ENCODE assay signal across 20 cellular contexts in genomic region chr19:37306383-37306963, GRCh38.
DNase-seq lines count a peak whose midpoint lies in the region; ATAC-seq and TF ChIP-seq lines count a peak whose summit lies in the region.
"Had no signal": no experiment of that assay in that cellular context is flagged by ENCODE, and none has a peak within 500 bp of the region (broad histone marks: within the 10 kb centered on the region; RNA-seq: fewer than 3 reads in every experiment).

No MANE protein-coding gene starts in this region.

- H3K27ac Mint-ChIP-seq in activated CD8-positive, alpha-beta memory T cell treated with anti-CD3 and anti-CD28 coated beads, Interleukin-2, amount 10 ng/mL, durations not matched to agents 7 days and 5 days: no peak overlapping the region
- H3K27ac Mint-ChIP-seq in endothelial cell (ENCODE audit: unreplicated experiment): no peak overlapping the region
- H3K27ac Mint-ChIP-seq: B cell; CD4-positive, CD25-positive, alpha-beta regulatory T cell; CD8-positive, alpha-beta T cell had no signal

- no peak overlapping the region for H3K27ac ChIP-seq in testis
- H3K27ac ChIP-seq: 22Rv1, BLaER1, C4-2B, GM23248 had no signal

- no peaks in the 10 kb centered on the region for H3K9me3 ChIP-seq in testis

- peak; percentile 17 for DNase-seq in activated CD8-positive, alpha-beta memory T cell treated with anti-CD3 and anti-CD28 coated beads for 24 hours
- DNase-seq in activated CD8-positive, alpha-beta memory T cell treated with anti-CD3 and anti-CD28 coated beads, Interleukin-2, amount 50 U/mL, for 4 hours: no peak
- peak; percentile 15 for DNase-seq in activated CD8-positive, alpha-beta memory T cell treated with anti-CD3 and anti-CD28 coated beads, Interleukin-2, amount 10 ng/mL, durations not matched to agents 7 days and 5 days
- DNase-seq in endothelial cell (ENCODE audit: low spot score) (no peak), testis (peak; percentile 46), NCI-H1436 (lab: John Stamatoyannopoulos, UW) (no peak), pons (ENCODE audit: low spot score) (no peak)
- DNase-seq: Caco-2; CD4-positive, CD25-positive, alpha-beta regulatory T cell; CD8-positive, alpha-beta T cell; DMS153; DND-41; GM23248; H7; HCEC 1CT had no signal

- ATAC-seq in activated CD8-positive, alpha-beta memory T cell treated with anti-CD3 and anti-CD28 coated beads, Interleukin-2, amount 10 ng/mL, durations not matched to agents 7 days and 5 days: no peak
- ATAC-seq in HG02884 (IDR thresholded peaks at IDR 0.05; ENCODE audit: unreplicated experiment): no peak
- ATAC-seq: CD8-positive, alpha-beta T cell had no signal

- H3K9me3 Mint-ChIP-seq in activated CD8-positive, alpha-beta memory T cell treated with anti-CD3 and anti-CD28 coated beads, Interleukin-2, amount 10 ng/mL, durations not matched to agents 7 days and 5 days (ENCODE audit: low read depth): peaks cover 13% of the 10 kb centered on the region
- peaks cover 25% of the 10 kb centered on the region for H3K9me3 Mint-ChIP-seq in endothelial cell (ENCODE audit: unreplicated experiment)

- H3K27me3 ChIP-seq in testis: no peaks in the 10 kb centered on the region
- H3K27me3 ChIP-seq: BLaER1 had no signal

- peaks cover 4% of the 10 kb centered on the region for H3K36me3 Mint-ChIP-seq in activated CD8-positive, alpha-beta memory T cell treated with anti-CD3 and anti-CD28 coated beads, Interleukin-2, amount 10 ng/mL, durations not matched to agents 7 days and 5 days
- peaks cover 20% of the 10 kb centered on the region for H3K36me3 Mint-ChIP-seq in endothelial cell (ENCODE audit: low read depth, unreplicated experiment)
- H3K36me3 Mint-ChIP-seq: CD4-positive, CD25-positive, alpha-beta regulatory T cell; CD8-positive, alpha-beta T cell had no signal

- H3K4me1 ChIP-seq in testis: no peaks in the 10 kb centered on the region
- H3K4me1 ChIP-seq: Caco-2 had no signal

- H3K4me3 ChIP-seq in testis: peak overlapping the region in 1 of 2 donors; percentile 38
- H3K4me3 ChIP-seq: BLaER1, GM23248 had no signal

- H3K4me3 Mint-ChIP-seq in activated CD8-positive, alpha-beta memory T cell treated with anti-CD3 and anti-CD28 coated beads, Interleukin-2, amount 10 ng/mL, durations not matched to agents 7 days and 5 days: no peak overlapping the region
- peak overlapping the region; percentile 22 for H3K4me3 Mint-ChIP-seq in endothelial cell (ENCODE audit: unreplicated experiment)
- H3K4me3 Mint-ChIP-seq: B cell; CD4-positive, CD25-positive, alpha-beta regulatory T cell; CD8-positive, alpha-beta T cell had no signal

- H3K36me3 ChIP-seq in testis (ENCODE audit: low read depth, missing control alignments): no peaks in the 10 kb centered on the region
- H3K36me3 ChIP-seq: BLaER1 had no signal

- intact Hi-C loops in testis (cut with DNase I; ENCODE audit: low total_unique reads): no loop called here

- TF ChIP-seq POLR2A in testis (IDR thresholded peaks at IDR 0.05): no peak

- peaks cover 2% of the 10 kb centered on the region for H3K4me1 Mint-ChIP-seq in activated CD8-positive, alpha-beta memory T cell treated with anti-CD3 and anti-CD28 coated beads, Interleukin-2, amount 10 ng/mL, durations not matched to agents 7 days and 5 days
- H3K4me1 Mint-ChIP-seq in endothelial cell (ENCODE audit: unreplicated experiment): no peaks in the 10 kb centered on the region

- CTCF ChIA-PET in activated CD8-positive, alpha-beta memory T cell treated with anti-CD3 and anti-CD28 coated beads, Interleukin-2, amount 10 ng/mL, durations not matched to agents 7 days and 5 days (lab: Charles Lee): no interaction called here

- H3K27me3 Mint-ChIP-seq in activated CD8-positive, alpha-beta memory T cell treated with anti-CD3 and anti-CD28 coated beads, Interleukin-2, amount 10 ng/mL, durations not matched to agents 7 days and 5 days: no peaks in the 10 kb centered on the region
- H3K27me3 Mint-ChIP-seq in endothelial cell (ENCODE audit: unreplicated experiment): peaks cover 16% of the 10 kb centered on the region
- H3K27me3 Mint-ChIP-seq: B cell had no signal

- TF ChIP-seq CTCF in endothelial cell (IDR thresholded peaks at IDR 0.05; ENCODE audit: unreplicated experiment) (no peak), testis (IDR thresholded peaks at IDR 0.05) (no peak)

- WGBS in testis, 2 donors: 60 to 75% methylated on average over 33 to 41 of the region's 41 CpGs

Comparison
In these comparisons a context has a peak if more than half of its experiments do, and no peak if none do; other contexts are left out.
1. DNase-seq: peak in activated CD8-positive, alpha-beta memory T cell treated with anti-CD3 and anti-CD28 coated beads for 24 hours (single experiment), activated CD8-positive, alpha-beta memory T cell treated with anti-CD3 and anti-CD28 coated beads, Interleukin-2, amount 10 ng/mL, durations not matched to agents 7 days and 5 days (single experiment) and testis (single experiment); none in activated CD8-positive, alpha-beta memory T cell treated with anti-CD3 and anti-CD28 coated beads, Interleukin-2, amount 50 U/mL, for 4 hours (single experiment), endothelial cell (single experiment), NCI-H1436 (single experiment) and pons (single experiment).